In the genomic region with DNA sequence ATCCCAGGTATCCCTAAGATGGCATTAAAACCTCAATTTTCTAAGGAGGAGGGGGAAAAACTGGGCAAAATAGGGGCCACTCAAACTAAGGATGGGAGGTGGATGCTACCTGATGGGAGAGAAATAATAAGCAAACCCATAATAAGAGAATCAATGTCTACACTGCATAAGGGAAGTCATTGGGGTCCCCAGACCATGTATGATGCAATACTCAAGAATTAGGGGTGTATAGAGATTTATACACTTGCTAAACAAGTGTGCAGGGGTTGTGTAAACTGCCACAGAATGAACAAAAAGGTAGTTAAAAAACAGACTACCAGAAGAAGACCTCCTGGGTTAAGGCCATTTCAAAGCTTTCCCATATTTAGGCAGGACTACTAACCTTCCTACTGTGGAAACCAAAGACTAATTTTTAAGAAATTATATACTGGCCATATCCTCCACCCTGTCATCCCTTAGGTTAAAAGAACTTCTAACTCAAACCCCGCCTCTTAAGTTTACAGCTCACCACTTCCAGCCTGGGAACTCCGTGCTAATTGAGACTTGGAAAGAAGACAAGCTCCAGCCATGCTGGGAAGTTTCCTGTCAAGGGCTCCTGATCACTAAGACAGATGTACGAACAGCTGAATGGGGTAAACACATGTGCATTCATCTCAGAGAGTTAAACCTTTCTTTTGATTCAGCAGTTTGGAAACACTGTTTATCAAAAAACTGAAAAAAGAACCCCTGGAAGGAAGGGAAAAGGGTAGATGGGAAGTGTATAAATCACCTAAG, we compare ENCODE assay signal across 23 cellular contexts.
A peak's percentile ranks its signal among the peaks of the same experiment; 100 is the strongest.
DNase-seq lines count a peak whose midpoint lies in the region; ATAC-seq, FAIRE-seq and TF ChIP-seq lines count a peak whose summit lies in the region.
"Had no signal": no experiment of that assay in that cellular context is flagged by ENCODE, and none has a peak within 500 bp of the region (broad histone marks: within the 10 kb centered on the region; RNA-seq: fewer than 3 reads in every experiment).

No MANE protein-coding gene starts in this region.

- no peaks in the 10 kb centered on the region for H3K9me3 Mint-ChIP-seq in astrocyte (ENCODE audit: unreplicated experiment)
- H3K9me3 Mint-ChIP-seq in effector memory CD8-positive, alpha-beta T cell: no peaks in the 10 kb centered on the region
- H3K9me3 Mint-ChIP-seq: activated CD4-positive, alpha-beta T cell treated with anti-CD3 and anti-CD28 coated beads, Interleukin-2, amount 10 ng/mL, durations not matched to agents 24 days and 14 days; CD8-positive, alpha-beta memory T cell; stimulated activated naive CD8-positive, alpha-beta T cell treated with anti-CD3 and anti-CD28 coated beads, Interleukin-15, Interleukin-2, amounts not matched to agents 100 ng/mL and 50 ng/mL, for 24 hours had no signal

- no peak for FAIRE-seq in astrocyte (lab: Jason Lieb, UNC)
- FAIRE-seq: GM18507 had no signal

- no peaks in the 10 kb centered on the region for H3K36me3 Mint-ChIP-seq in astrocyte (ENCODE audit: low read depth, unreplicated experiment)
- no peaks in the 10 kb centered on the region for H3K36me3 Mint-ChIP-seq in effector memory CD8-positive, alpha-beta T cell (ENCODE audit: insufficient read depth)
- H3K36me3 Mint-ChIP-seq: CD8-positive, alpha-beta memory T cell had no signal

- H3K4me3 ChIP-seq in A673 (ENCODE audit: low read depth, low read length, poor library complexity, severe bottlenecking) (no peak overlapping the region), astrocyte (ENCODE audit: insufficient read depth, low read depth, low read length) (no peak overlapping the region)
- H3K4me3 ChIP-seq: breast epithelium, lower lobe of right lung, ovary had no signal

- CTCF ChIA-PET in A673 (lab: Charles Lee): no interaction called here

- H3K27ac ChIP-seq in A673 (ENCODE audit: low read depth, low read length, poor library complexity, severe bottlenecking): no peak overlapping the region
- no peak overlapping the region for H3K27ac ChIP-seq in astrocyte (ENCODE audit: low read depth, low read length)
- H3K27ac ChIP-seq: breast epithelium, lower lobe of right lung, ovary had no signal

- no peak overlapping the region for H3K4me3 Mint-ChIP-seq in astrocyte (ENCODE audit: unreplicated experiment)
- H3K4me3 Mint-ChIP-seq in effector memory CD8-positive, alpha-beta T cell: no peak overlapping the region
- H3K4me3 Mint-ChIP-seq: activated CD4-positive, alpha-beta T cell treated with anti-CD3 and anti-CD28 coated beads, Interleukin-2, amount 10 ng/mL, durations not matched to agents 24 days and 14 days; CD8-positive, alpha-beta memory T cell; stimulated activated naive CD8-positive, alpha-beta T cell treated with anti-CD3 and anti-CD28 coated beads, Interleukin-15, Interleukin-2, amounts not matched to agents 100 ng/mL and 50 ng/mL, for 24 hours had no signal

- H3K27me3 Mint-ChIP-seq in astrocyte (ENCODE audit: low read depth, unreplicated experiment): no peaks in the 10 kb centered on the region
- H3K27me3 Mint-ChIP-seq in effector memory CD8-positive, alpha-beta T cell: peaks cover 18 to 39% of the 10 kb centered on the region in 2 donors
- H3K27me3 Mint-ChIP-seq: stimulated activated naive CD8-positive, alpha-beta T cell treated with anti-CD3 and anti-CD28 coated beads, Interleukin-15, Interleukin-2, amounts not matched to agents 100 ng/mL and 50 ng/mL, for 24 hours had no signal

- intact Hi-C loops in A673 (cut with micrococcal nuclease; ENCODE audit: unreplicated experiment): no loop called here

- no peaks in the 10 kb centered on the region for H3K27me3 ChIP-seq in A673 (replicated peaks; ENCODE audit: insufficient read depth, low read depth, low read length, poor library complexity)
- H3K27me3 ChIP-seq in astrocyte (ENCODE audit: insufficient read depth, low read length): no peaks in the 10 kb centered on the region
- H3K27me3 ChIP-seq: breast epithelium, ovary had no signal

- ATAC-seq in effector memory CD8-positive, alpha-beta T cell (replicated peaks): no peak
- ATAC-seq: HCT116, lower lobe of right lung had no signal

- no TSS peak for BruUV-seq in A673 (replicated peaks; lab: Mats Ljungman, UMichigan)

- H3K4me1 ChIP-seq in A673 (ENCODE audit: insufficient read depth, low read length, poor library complexity, severe bottlenecking) (peaks cover 8% of the 10 kb centered on the region), astrocyte (ENCODE audit: insufficient read depth, low read length) (peaks cover 14% of the 10 kb centered on the region)
- H3K4me1 ChIP-seq: breast epithelium, lower lobe of right lung had no signal

- TF ChIP-seq CTCF in A673 (conservative IDR thresholded peaks at IDR 0.05; ENCODE audit: low read depth, low read length) (no peak), astrocyte (IDR thresholded peaks at IDR 0.05; ENCODE audit: insufficient read depth, low read depth, low read length) (no peak)

- peak overlapping the region; percentile 54 for H3K27ac Mint-ChIP-seq in astrocyte (ENCODE audit: unreplicated experiment)
- H3K27ac Mint-ChIP-seq in effector memory CD8-positive, alpha-beta T cell: no peak overlapping the region
- H3K27ac Mint-ChIP-seq: activated CD4-positive, alpha-beta T cell treated with anti-CD3 and anti-CD28 coated beads, Interleukin-2, amount 10 ng/mL, durations not matched to agents 24 days and 14 days; stimulated activated naive CD8-positive, alpha-beta T cell treated with anti-CD3 and anti-CD28 coated beads, Interleukin-15, Interleukin-2, amounts not matched to agents 100 ng/mL and 50 ng/mL, for 24 hours had no signal

- no peaks in the 10 kb centered on the region for H3K79me2 ChIP-seq in astrocyte (ENCODE audit: insufficient read depth, low read length)

- peak overlapping the region; percentile 15 for H3K4me2 ChIP-seq in astrocyte (ENCODE audit: low read length)

- H3K9me3 ChIP-seq in A673 (ENCODE audit: low read depth, low read length, poor library complexity, severe bottlenecking) (no peaks in the 10 kb centered on the region), astrocyte (ENCODE audit: insufficient read depth, low read depth, low read length) (no peaks in the 10 kb centered on the region)
- H3K9me3 ChIP-seq: breast epithelium, lower lobe of right lung, ovary had no signal

- no peaks in the 10 kb centered on the region for H3K36me3 ChIP-seq in A673 (ENCODE audit: insufficient read depth, low read length, poor library complexity, severe bottlenecking)
- H3K36me3 ChIP-seq in astrocyte (ENCODE audit: insufficient read depth, low read length): no peaks in the 10 kb centered on the region
- H3K36me3 ChIP-seq: breast epithelium, lower lobe of right lung, ovary had no signal

- H3K4me1 Mint-ChIP-seq in astrocyte (ENCODE audit: low read depth, unreplicated experiment): peaks cover 49% of the 10 kb centered on the region
- H3K4me1 Mint-ChIP-seq in effector memory CD8-positive, alpha-beta T cell (ENCODE audit: low read depth in 2 of 2): peaks cover 0 to 2% of the 10 kb centered on the region in 2 donors
- H3K4me1 Mint-ChIP-seq: activated CD4-positive, alpha-beta T cell treated with anti-CD3 and anti-CD28 coated beads, Interleukin-2, amount 10 ng/mL, durations not matched to agents 24 days and 14 days; CD8-positive, alpha-beta memory T cell had no signal

- no peak overlapping the region for H2AFZ ChIP-seq in astrocyte (ENCODE audit: low read depth, low read length)

- H3K9ac ChIP-seq in astrocyte (ENCODE audit: low read length): no peak overlapping the region

- DNase-seq in A673 (ENCODE audit: low spot score): peak; percentile 70
- DNase-seq in DMS 273 treated with DMSO at 0.1 percent for 48 hours (lab: John Stamatoyannopoulos, UW): peak; percentile 66
- peak; percentile 75 for DNase-seq in astrocyte (ENCODE audit: low read depth)
- DNase-seq in myocyte (ENCODE audit: low read depth): peak; percentile 96
- no peak for DNase-seq in DMS53 treated with DMSO at 0.1 percent for 48 hours (lab: John Stamatoyannopoulos, UW; ENCODE audit: unreplicated experiment)
- no peak for DNase-seq in NCI-H774 (lab: John Stamatoyannopoulos, UW)
- no peak for DNase-seq in effector memory CD8-positive, alpha-beta T cell
- DNase-seq: activated CD4-positive, alpha-beta T cell treated with anti-CD3 and anti-CD28 coated beads, Interleukin-2, amount 10 ng/mL, durations not matched to agents 24 days and 14 days; AML-193; CD8-positive, alpha-beta memory T cell; EL; hippocampal formation; Karpas-422; lower lobe of right lung; NCI-H1105; NCI-H2081 treated with DMSO at 0.1 percent for 48 hours; NCI-H526; ovary; trophoblast cell had no signal

- POLR2A ChIA-PET in A673 (lab: Charles Lee; ENCODE audit: low non-redundant PET): no interaction called here

- no peaks in the 10 kb centered on the region for H4K20me1 ChIP-seq in astrocyte (ENCODE audit: insufficient read depth, low read length)

Comparison
In these comparisons a context has a peak if more than half of its experiments do, and no peak if none do; other contexts are left out.
1. DNase-seq: peak in A673 (single experiment), DMS 273 treated with DMSO at 0.1 percent for 48 hours (single experiment), astrocyte (single experiment) and myocyte (single experiment); none in DMS53 treated with DMSO at 0.1 percent for 48 hours (single experiment), NCI-H774 (single experiment) and effector memory CD8-positive, alpha-beta T cell (0 of 3).